In the genomic region with DNA sequence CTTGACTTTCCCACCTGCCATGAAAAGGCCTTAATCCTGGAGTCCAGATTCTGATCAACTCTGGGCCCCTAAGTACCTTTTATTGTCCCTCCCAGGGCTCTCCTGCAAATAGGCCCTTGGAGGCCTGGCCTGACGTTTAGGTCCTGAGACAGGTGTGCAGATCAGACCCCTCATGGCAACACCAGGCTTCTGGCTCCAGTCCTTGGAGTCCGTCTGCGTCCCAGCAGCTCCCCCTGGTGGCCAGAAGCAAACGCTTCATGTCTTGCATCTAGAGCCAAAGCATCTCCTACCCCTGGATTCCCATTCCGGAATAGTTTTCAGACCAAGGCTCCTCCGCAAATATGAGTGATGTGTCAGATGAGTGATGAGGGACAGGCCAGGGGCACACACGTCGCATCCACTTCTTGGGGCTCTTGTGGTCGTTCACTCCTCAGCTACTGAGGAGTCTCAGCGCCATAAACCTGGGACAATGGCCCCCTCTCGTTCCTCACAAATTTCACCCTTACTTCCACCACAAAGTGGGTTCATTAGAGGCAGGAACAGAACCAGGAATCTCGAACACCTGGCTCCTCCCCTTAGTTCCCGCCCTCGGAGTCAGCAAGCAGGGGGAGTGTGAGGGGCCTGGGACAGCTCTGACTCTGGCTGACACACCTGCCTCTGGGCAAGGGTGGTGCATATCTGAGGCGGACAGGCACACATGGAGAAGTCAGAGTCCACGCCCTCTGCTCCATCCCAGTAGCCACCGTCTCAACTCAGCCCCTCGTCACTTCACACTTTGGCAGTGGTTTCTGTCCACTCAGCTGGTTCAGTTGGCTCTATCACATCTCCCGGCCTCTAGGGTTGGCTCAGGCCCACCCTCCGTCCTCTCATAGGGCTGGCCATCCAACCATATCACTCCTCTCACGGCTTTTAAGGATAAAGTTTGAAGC, we compare ENCODE assay signal across 1 cellular context.
TF ChIP-seq lines count a peak whose summit lies in the region.

No MANE protein-coding gene starts in this region.

TF ChIP-seq in SK-N-SH, 30 proteins besides CTCF, POLR2A, EP300 and RAD21 (continued from another document):
- TF ChIP-seq, protein P1, sequence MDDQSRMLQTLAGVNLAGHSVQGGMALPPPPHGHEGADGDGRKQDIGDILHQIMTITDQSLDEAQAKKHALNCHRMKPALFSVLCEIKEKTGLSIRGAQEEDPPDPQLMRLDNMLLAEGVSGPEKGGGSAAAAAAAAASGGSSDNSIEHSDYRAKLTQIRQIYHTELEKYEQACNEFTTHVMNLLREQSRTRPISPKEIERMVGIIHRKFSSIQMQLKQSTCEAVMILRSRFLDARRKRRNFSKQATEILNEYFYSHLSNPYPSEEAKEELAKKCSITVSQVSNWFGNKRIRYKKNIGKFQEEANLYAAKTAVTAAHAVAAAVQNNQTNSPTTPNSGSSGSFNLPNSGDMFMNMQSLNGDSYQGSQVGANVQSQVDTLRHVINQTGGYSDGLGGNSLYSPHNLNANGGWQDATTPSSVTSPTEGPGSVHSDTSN (IDR thresholded peaks at IDR 0.05): no peak
- no peak for TF ChIP-seq RCOR1 (IDR thresholded peaks at IDR 0.05; ENCODE audit: low read length)
